In the genomic region with DNA sequence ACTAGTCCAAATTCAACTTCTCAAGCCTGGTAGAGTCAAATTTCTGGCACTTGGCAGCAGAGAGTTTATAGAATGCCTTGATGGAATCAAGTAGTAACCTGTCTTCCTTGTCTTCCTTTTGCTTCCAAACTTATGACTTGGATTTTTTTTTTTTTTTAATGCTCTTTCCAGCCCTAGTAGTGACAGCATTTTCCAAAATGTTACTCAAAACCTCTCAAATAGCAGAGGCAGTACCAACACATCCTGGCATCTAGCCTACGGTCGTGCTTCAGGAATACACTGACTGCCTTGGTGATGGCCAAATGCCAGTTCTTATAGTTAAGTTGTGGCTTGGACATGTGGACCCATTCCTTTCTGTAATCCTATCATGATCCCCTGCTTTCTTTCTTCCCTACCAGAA, we compare ENCODE assay signal across 18 cellular contexts. TPM values are rescaled to one million over a fixed set of nuclear protein-coding genes. Genes with fewer than 3 reads are reported as not detected.
DNase-seq lines count a peak whose midpoint lies in the region; ATAC-seq, FAIRE-seq and TF ChIP-seq lines count a peak whose summit lies in the region.
"Had no signal": no experiment of that assay in that cellular context is flagged by ENCODE, and none has a peak within 500 bp of the region (broad histone marks: within the 10 kb centered on the region; RNA-seq: fewer than 3 reads in every experiment).

No MANE protein-coding gene starts in this region.

- POLR2A ChIA-PET in K562 (lab: Yijun Ruan, JAX) = interaction anchor here (0.6 to 1.0 kb wide), 2 partner anchors 37 to 1152 kb away, joined by 3 to 4 read pairs; no protein-coding TSS in a partner anchor

- peaks cover 17 to 48% of the 10 kb centered on the region in 2 experiments for H3K4me1 ChIP-seq in K562 (replicated peaks in 1 of 2; ENCODE audit: control insufficient read depth in 2 of 2, insufficient read depth in 2 of 2, low read length in 2 of 2)
- peaks cover 0 to 5% of the 10 kb centered on the region in 2 donors for H3K4me1 ChIP-seq in left lung
- peaks cover 0 to 8% (median 3%) of the 10 kb centered on the region in 4 donors for H3K4me1 ChIP-seq in upper lobe of left lung
- H3K4me1 ChIP-seq: BE2C had no signal

- no peak for TF ChIP-seq RAD21 in K562 (CRISPR knock-in tag; conservative IDR thresholded peaks at IDR 0.05 in 1 of 2, IDR thresholded peaks at IDR 0.05 in 1 of 2)

- no TSS peak for BruUV-seq in K562 (replicated peaks; lab: Mats Ljungman, UMichigan)

- intact Hi-C loops in K562 (cut with micrococcal nuclease) = loop anchor here (5.0 kb wide), 1 partner anchor 42 kb away; no protein-coding TSS in a partner anchor
- intact Hi-C loops in left lung (cut with DNase I) = no loop called here
- intact Hi-C loops in posterior vena cava (cut with DNase I) = loop anchor here in 1 of 2 donors (5.0 kb wide), 1 partner anchor 662 kb away; no protein-coding TSS in a partner anchor

- H3K9me3 ChIP-seq in K562 (replicated peaks; ENCODE audit: control insufficient read depth, insufficient read depth, low read depth, low read length) = no peaks in the 10 kb centered on the region
- H3K9me3 ChIP-seq in left lung = no peaks in the 10 kb centered on the region
- no peaks in the 10 kb centered on the region for H3K9me3 ChIP-seq in upper lobe of left lung
- H3K9me3 ChIP-seq: BE2C, neutrophil had no signal

- CTCF ChIA-PET in K562 (lab: Yijun Ruan, JAX; ENCODE audit: low intra/inter-chr PET ratio) = no interaction called here

- ATAC-seq in K562 (no peak), left lung (peak; percentile 25), upper lobe of left lung (ENCODE audit: low FRiP score in 2 of 2) (no peak)

- TF ChIP-seq EP300 in K562 (IDR thresholded peaks at IDR 0.05; ENCODE audit: low read length) (no peak), upper lobe of left lung (IDR thresholded peaks at IDR 0.05) (no peak)

- H3K36me3 ChIP-seq in K562 (ENCODE audit: control insufficient read depth, insufficient read depth, low read length) (no peaks in the 10 kb centered on the region), left lung (no peaks in the 10 kb centered on the region), upper lobe of left lung (no peaks in the 10 kb centered on the region)
- H3K36me3 ChIP-seq: BE2C had no signal

- H3K27ac ChIP-seq in K562 (ENCODE audit: extremely low read depth, low read depth, low read length) (peak overlapping the region; percentile 21; the same call in 1 of the 3 replicates), left lung (no peak overlapping the region), upper lobe of left lung (no peak overlapping the region)
- H3K27ac ChIP-seq: hepatocyte, KMS-11, neutrophil, VCaP had no signal

- H3K9ac ChIP-seq in K562 (ENCODE audit: insufficient read depth in 1 of 2, low read depth in 2 of 2, low read length in 2 of 2) = no peak overlapping the region
- H3K9ac ChIP-seq: KMS-11 had no signal

- TF ChIP-seq POLR2A in K562 (conservative IDR thresholded peaks at IDR 0.05) (no peak), upper lobe of left lung (IDR thresholded peaks at IDR 0.05) (no peak)

- H3K4me3 ChIP-seq in K562 (no peak overlapping the region), left lung (no peak overlapping the region), upper lobe of left lung (no peak overlapping the region)
- H3K4me3 ChIP-seq: hepatocyte had no signal

- in situ Hi-C loops in K562 (cut with MboI) = no loop called here

- no peaks in the 10 kb centered on the region; the same call in 1 of the 2 replicates for H4K20me1 ChIP-seq in K562 (replicated peaks; ENCODE audit: control insufficient read depth, insufficient read depth, low read length)

- H3K4me2 ChIP-seq in K562 (ENCODE audit: insufficient read depth, low read length) = no peak overlapping the region
- H3K4me2 ChIP-seq: hepatocyte, KMS-11 had no signal

- no peak for FAIRE-seq in K562 (lab: Jason Lieb, UNC)

- peaks cover 82% of the 10 kb centered on the region for H3K79me2 ChIP-seq in K562 (ENCODE audit: control insufficient read depth, insufficient read depth, low read length)

- TF ChIP-seq CTCF in K562 (IDR thresholded peaks at IDR 0.05 in 2 of 3, conservative IDR thresholded peaks at IDR 0.05 in 1 of 3; ENCODE audit: insufficient read depth in 2 of 3, low read depth in 1 of 3, low read length in 3 of 3) (no peak), left lung (IDR thresholded peaks at IDR 0.05) (no peak), upper lobe of left lung (IDR thresholded peaks at IDR 0.05) (no peak)

- DNase-seq in DMS 273 (lab: John Stamatoyannopoulos, UW; ENCODE audit: unreplicated experiment) (peak; percentile 77), NCI-H2029 (lab: John Stamatoyannopoulos, UW) (peak; percentile 51), K562 (ENCODE audit: extremely low read depth in 1 of 4, low spot score in 3 of 4) (no peak), left lung (no peak), posterior vena cava (ENCODE audit: low spot score) (no peak), SKM-1 (lab: John Stamatoyannopoulos, UW; ENCODE audit: unreplicated experiment) (no peak), NCI-H187 treated with DMSO at 0.1 percent for 48 hours (lab: John Stamatoyannopoulos, UW) (no peak), upper lobe of left lung (no peak)
- DNase-seq: activated T-cell treated with anti-CD3 and anti-CD28 coated beads for 4 hours; amygdala; BE2C; effector CD4-positive, alpha-beta T cell; NCI-H510A treated with DMSO at 0.1 percent for 48 hours; SHP77 had no signal

- no peaks in the 10 kb centered on the region for H3K27me3 ChIP-seq in K562 (ENCODE audit: control insufficient read depth in 2 of 2, insufficient read depth in 2 of 2, low read length in 2 of 2)
- no peaks in the 10 kb centered on the region for H3K27me3 ChIP-seq in left lung
- H3K27me3 ChIP-seq in upper lobe of left lung = no peaks in the 10 kb centered on the region
- H3K27me3 ChIP-seq: BE2C, hepatocyte, neutrophil had no signal

- H2AFZ ChIP-seq in K562 (ENCODE audit: low read depth, low read length) = no peak overlapping the region
- H2AFZ ChIP-seq: hepatocyte had no signal

- WGBS in K562 (ENCODE audit: insufficient coverage, low coverage, missing lambda C conversion rate) = 51% methylated on average over 2 of the region's 2 CpGs
- 45 to 54% methylated on average over 2 of the region's 2 CpGs for WGBS in upper lobe of left lung, 2 donors

- H3K9me1 ChIP-seq in K562 (ENCODE audit: control insufficient read depth, insufficient read depth, low read length) = no peaks in the 10 kb centered on the region

TF ChIP-seq in K562, 482 proteins besides CTCF, POLR2A, EP300 and RAD21:
- TF ChIP-seq, protein P1, sequence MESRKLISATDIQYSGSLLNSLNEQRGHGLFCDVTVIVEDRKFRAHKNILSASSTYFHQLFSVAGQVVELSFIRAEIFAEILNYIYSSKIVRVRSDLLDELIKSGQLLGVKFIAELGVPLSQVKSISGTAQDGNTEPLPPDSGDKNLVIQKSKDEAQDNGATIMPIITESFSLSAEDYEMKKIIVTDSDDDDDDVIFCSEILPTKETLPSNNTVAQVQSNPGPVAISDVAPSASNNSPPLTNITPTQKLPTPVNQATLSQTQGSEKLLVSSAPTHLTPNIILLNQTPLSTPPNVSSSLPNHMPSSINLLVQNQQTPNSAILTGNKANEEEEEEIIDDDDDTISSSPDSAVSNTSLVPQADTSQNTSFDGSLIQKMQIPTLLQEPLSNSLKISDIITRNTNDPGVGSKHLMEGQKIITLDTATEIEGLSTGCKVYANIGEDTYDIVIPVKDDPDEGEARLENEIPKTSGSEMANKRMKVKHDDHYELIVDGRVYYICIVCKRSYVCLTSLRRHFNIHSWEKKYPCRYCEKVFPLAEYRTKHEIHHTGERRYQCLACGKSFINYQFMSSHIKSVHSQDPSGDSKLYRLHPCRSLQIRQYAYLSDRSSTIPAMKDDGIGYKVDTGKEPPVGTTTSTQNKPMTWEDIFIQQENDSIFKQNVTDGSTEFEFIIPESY (CRISPR knock-in tag; IDR thresholded peaks at IDR 0.05) = no peak

RNA-seq across cellular contexts. Expression of a gene that starts 46.0 kb away (rescaled TPM):
- total RNA-seq in K562 (2011; cell fraction: chromatin; rRNA removed; ENCODE audit: low replicate concordance) = 42.3 and 108 TPM in 2 replicates
- total RNA-seq in K562 (2011; cell fraction: nucleolus; rRNA removed) = 23.0 and 36.6 TPM in 2 replicates
- total RNA-seq in K562 (2011; cell fraction: nucleoplasm; rRNA removed) = 55.6 and 77.9 TPM in 2 replicates
- 17.7 and 19.4 TPM in 2 replicates for total RNA-seq in K562 (2014; rRNA removed)
- 33.4 and 38.6 TPM in 2 replicates for total RNA-seq in K562 (2014; rRNA removed; fragmentation: Illumina TruSeq; extraction: Trizol)
- 31.8 and 38.7 TPM in 2 replicates for total RNA-seq in K562 (2015; rRNA removed; fragmentation: Illumina TruSeq; extraction: Trizol)
- total RNA-seq in K562 (2021) = 31.1 and 33.2 TPM in 2 replicates
- polyA plus RNA-seq in K562 (2011; rRNA removed) = 21.3 and 33.2 TPM in 2 replicates
- polyA plus RNA-seq in K562 (2011; cell fraction: cytosol; rRNA removed) = 4.3 and 9.6 TPM in 2 replicates
- 29.3 and 34.4 TPM in 2 replicates for polyA plus RNA-seq in K562 (2011; cell fraction: nucleus; rRNA removed)
- 21.2 and 27.6 TPM in 2 replicates for polyA plus RNA-seq in K562 (2012)
- 27.3 and 32.8 TPM in 2 replicates for polyA plus RNA-seq in K562 (2014; fragmentation: Illumina TruSeq; extraction: Trizol)
- polyA plus RNA-seq in K562 (2014; fragmentation: Nextera tagmentation; extraction: Ambion mirVana) = 10 to 100 TPM; 16.7 to 26.1 TPM
- polyA plus RNA-seq in K562 (2014; rRNA removed) = 21.1 and 21.6 TPM in 2 replicates
- 50.8 and 57.2 TPM in 2 replicates for polyA minus RNA-seq in K562 (2011; rRNA and poly(A)+ RNA removed)
- polyA minus RNA-seq in K562 (2011; cell fraction: cytosol; rRNA and poly(A)+ RNA removed) = 15.0 and 22.5 TPM in 2 replicates
- polyA minus RNA-seq in K562 (2011; cell fraction: nucleus; rRNA and poly(A)+ RNA removed) = 31.9 and 40.0 TPM in 2 replicates
- 10 to 100 TPM; 25.2 to 27.5 TPM for total RNA-seq in left lung
- 10 to 100 TPM; 10.2 to 16.2 TPM for total RNA-seq in posterior vena cava
- 10 to 100 TPM in 5 of 6 donors, 1 to 10 TPM in 1; 5.0 to 68.1 (median 20.1) TPM for total RNA-seq in upper lobe of left lung

Comparison
In these comparisons a context has a peak if more than half of its experiments do, and no peak if none do; other contexts are left out.
1. DNase-seq: peak in DMS 273 (single experiment) and NCI-H2029 (single experiment); none in K562 (0 of 4), left lung (0 of 2), posterior vena cava (single experiment), SKM-1 (single experiment), NCI-H187 treated with DMSO at 0.1 percent for 48 hours (single experiment) and upper lobe of left lung (0 of 2).